In genomic region chr17:40062347-40063033, GRCh38 we compare ENCODE assay signal across 7 cellular contexts. TPM values are rescaled to one million over a fixed set of nuclear protein-coding genes. Genes with fewer than 3 reads are reported as not detected.
DNase-seq lines count a peak whose midpoint lies in the region; ATAC-seq and TF ChIP-seq lines count a peak whose summit lies in the region.

TSS of gene THRA (plus strand) at chr17:40062965. CDS start at chr17:40074489, 11,524 bp downstream.

- H3K4me2 ChIP-seq in PC-3 (ENCODE audit: low read length): peak within 1 kb of the TSS; percentile 89

- H2AFZ ChIP-seq in PC-3 (ENCODE audit: low read length): peak within 1 kb of the TSS; percentile 93

- CTCF ChIA-PET in PC-3 (lab: Charles Lee): interaction anchor here (1.0 to 1.2 kb wide), 2 partner anchors 13 to 49 kb away, joined by 3 read pairs; no protein-coding TSS in a partner anchor

- in situ Hi-C loops in GM13976 (cut with MboI; ENCODE audit: low sequenced_read_pairs, unreplicated experiment): no loop called here

- H3K4me3 ChIP-seq in PC-3 (ENCODE audit: low read length) (peak within 1 kb of the TSS; percentile 94), fibroblast of the aortic adventitia (ENCODE audit: low read depth, low read length) (peak within 1 kb of the TSS; percentile 93)

- no TSS peak for BruUV-seq in PC-3 (replicated peaks; lab: Mats Ljungman, UMichigan)

- H3K27me3 ChIP-seq in PC-3 (ENCODE audit: low read length): no peaks in the 10 kb centered on the region

- H3K4me1 ChIP-seq in PC-3 (ENCODE audit: insufficient read depth, low read length): peaks cover 5% of the 10 kb centered on the region; the same call in 1 of the 2 replicates

- intact Hi-C loops in PC-3 (cut with micrococcal nuclease): loop anchor here (2.0 kb wide), 1 partner anchor 48 kb away; no protein-coding TSS in a partner anchor
- intact Hi-C loops in natural killer cell (cut with micrococcal nuclease): loop anchor here (1.0 to 5.0 kb wide), 2 partner anchors 50 to 106 kb away; no protein-coding TSS in a partner anchor

- ATAC-seq in HG03066 (IDR thresholded peaks at IDR 0.05; ENCODE audit: low read depth, unreplicated experiment): peak; percentile 51
- peak; percentile 83 for ATAC-seq in PC-3
- peak; percentile 93 to 96 (median 95) for ATAC-seq in natural killer cell

- no peaks in the 10 kb centered on the region for H3K9me3 Mint-ChIP-seq in natural killer cell

- no peaks in the 10 kb centered on the region for H3K79me2 ChIP-seq in PC-3 (ENCODE audit: low read length)

- H3F3A ChIP-seq in PC-3 (ENCODE audit: low read length, unreplicated experiment): no peaks in the 10 kb centered on the region

- no peaks in the 10 kb centered on the region for H3K9me3 ChIP-seq in PC-3 (ENCODE audit: low read length)

- DNase-seq in GM13976 (ENCODE audit: low spot score) (peak; percentile 92), PC-3 (peak; percentile 55), fibroblast of the aortic adventitia (ENCODE audit: low read depth) (no peak), natural killer cell (peak; percentile 69), superior temporal gyrus (ENCODE audit: extremely low spot score) (peak; percentile 62)
- peak; percentile 90 for DNase-seq in activated effector memory CD4-positive, alpha-beta T cell treated with anti-CD3 and anti-CD28 coated beads, Interleukin-2, amount 50 U/mL, for 16 hours

- peaks cover 35 to 45% of the 10 kb centered on the region in 2 donors for H3K4me1 Mint-ChIP-seq in natural killer cell

- peak within 1 kb of the TSS; percentile 92 for H3K4me3 Mint-ChIP-seq in natural killer cell

- H3K36me3 Mint-ChIP-seq in natural killer cell: no peaks in the 10 kb centered on the region

- peak within 1 kb of the TSS; percentile 69 for H3K9ac ChIP-seq in PC-3 (ENCODE audit: low read length)

- TF ChIP-seq CTCF in GM13976 (IDR thresholded peaks at IDR 0.05; ENCODE audit: borderline replicate concordance, control extremely low read depth, extremely low read depth, insufficient read depth, missing control alignments): peak; percentile 41
- TF ChIP-seq CTCF in PC-3 (conservative IDR thresholded peaks at IDR 0.05; ENCODE audit: low read depth, low read length): no peak
- TF ChIP-seq CTCF in fibroblast of the aortic adventitia (IDR thresholded peaks at IDR 0.05; ENCODE audit: insufficient read depth, low read length): peak; percentile 0
- TF ChIP-seq CTCF in natural killer cell (IDR thresholded peaks at IDR 0.05): no peak

- POLR2A ChIA-PET in PC-3 (lab: Charles Lee; ENCODE audit: unreplicated experiment): no interaction called here

- H3K27ac Mint-ChIP-seq in natural killer cell: peak within 1 kb of the TSS; percentile 69 to 81

- H4K20me1 ChIP-seq in PC-3 (ENCODE audit: low read length): no peaks in the 10 kb centered on the region

- no peaks in the 10 kb centered on the region for H3K36me3 ChIP-seq in PC-3 (ENCODE audit: low read depth, low read length)

- H3K9me2 ChIP-seq in PC-3 (replicated peaks; ENCODE audit: low read length): no peaks in the 10 kb centered on the region

- peaks cover 0 to under 1% of the 10 kb centered on the region in 2 donors for H3K27me3 Mint-ChIP-seq in natural killer cell (ENCODE audit: low read depth in 2 of 2)

- no peak within 1 kb of the TSS for H3K27ac ChIP-seq in PC-3 (ENCODE audit: low read length)

RNA-seq across cellular contexts. Expression of gene THRA, which starts in this region (rescaled TPM):
- total RNA-seq in PC-3 (2014; rRNA removed): 6.6 and 11.2 TPM in 2 replicates
- 23.0 and 26.0 TPM in 2 replicates for total RNA-seq in fibroblast of the aortic adventitia (ENCODE audit: low replicate concordance)
- 10 to 100 TPM; 40.8 to 55.7 (median 42.3) TPM for total RNA-seq in natural killer cell

Comparison
In these comparisons a context has a peak if more than half of its experiments do, and no peak if none do; other contexts are left out.
1. CTCF ChIP-seq: peak in GM13976 (single experiment) and fibroblast of the aortic adventitia (single experiment); none in PC-3 (single experiment) and natural killer cell (single experiment).
2. Peak in every context shown above with its lines, with median percentiles within 50 percentile points of each other: ATAC-seq.